In the genomic region with DNA sequence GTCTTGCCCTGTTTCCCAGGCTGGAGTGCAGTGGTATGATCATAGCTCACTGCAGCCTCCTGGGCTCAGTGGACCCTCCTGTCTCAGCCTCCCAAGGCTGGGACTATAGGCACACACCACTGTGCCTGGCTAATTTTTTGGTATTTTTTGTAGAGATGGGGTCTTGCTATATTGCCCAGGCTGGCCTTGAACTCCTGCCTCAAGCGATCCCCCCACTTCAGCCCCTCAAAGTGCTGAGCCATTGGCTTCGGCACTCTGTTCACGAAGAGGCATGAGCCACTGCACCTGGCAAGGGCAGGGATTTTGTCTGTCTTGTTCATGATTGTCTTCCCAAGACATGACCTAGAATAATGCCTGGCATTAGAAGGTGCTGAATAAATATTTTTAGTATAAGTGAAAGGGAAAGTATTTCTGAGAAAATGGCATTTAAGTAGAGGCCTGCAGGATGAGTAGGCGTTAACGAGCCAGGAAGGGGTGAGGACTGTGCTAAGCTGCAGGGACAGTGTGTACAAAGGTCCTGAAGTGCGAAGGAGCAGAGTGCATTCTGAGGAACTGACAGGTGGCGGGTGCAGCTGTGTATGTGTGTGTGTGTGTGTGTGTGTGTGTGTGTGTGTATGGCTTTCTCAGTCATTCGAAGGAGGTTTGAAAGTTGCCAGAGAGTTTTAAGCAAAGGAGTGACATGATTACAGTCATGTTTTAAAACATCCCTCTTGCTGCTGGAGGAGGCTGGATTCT, we compare ENCODE assay signal across 13 cellular contexts. TPM values are rescaled to one million over a fixed set of nuclear protein-coding genes. Genes with fewer than 3 reads are reported as not detected.
DNase-seq lines count a peak whose midpoint lies in the region; ATAC-seq and TF ChIP-seq lines count a peak whose summit lies in the region.
"Had no signal": no experiment of that assay in that cellular context is flagged by ENCODE, and none has a peak within 500 bp of the region (broad histone marks: within the 10 kb centered on the region; RNA-seq: fewer than 3 reads in every experiment).

No MANE protein-coding gene starts in this region.

- no peaks in the 10 kb centered on the region for H3K9me3 Mint-ChIP-seq in T-cell

- intact Hi-C loops in Right ventricle myocardium superior (cut with DNase I) (no loop called here), transverse colon (cut with DNase I; ENCODE audit: low total_unique reads) (no loop called here), posterior cingulate gyrus (cut with DNase I) (no loop called here)

- no peak overlapping the region for H3K27ac Mint-ChIP-seq in T-cell

- POLR2A ChIA-PET in T-cell (lab: Charles Lee) = no interaction called here

- no peaks in the 10 kb centered on the region for H3K36me3 Mint-ChIP-seq in T-cell

- H3K36me3 ChIP-seq in cardiac muscle cell (no peaks in the 10 kb centered on the region), transverse colon (no peaks in the 10 kb centered on the region)

- peak overlapping the region; percentile 39 for H3K27ac ChIP-seq in cardiac muscle cell
- peak overlapping the region; percentile 76 to 83 (median 79) for H3K27ac ChIP-seq in transverse colon

- no peaks in the 10 kb centered on the region for H3K9me3 ChIP-seq in cardiac muscle cell (ENCODE audit: low read depth)
- no peaks in the 10 kb centered on the region for H3K9me3 ChIP-seq in transverse colon

- TF ChIP-seq CTCF in cardiac muscle cell (IDR thresholded peaks at IDR 0.05; ENCODE audit: low read depth, low read length) = no peak
- peak in 1 of 5 experiments; percentile 38 for TF ChIP-seq CTCF in transverse colon (IDR thresholded peaks at IDR 0.05)

- H3K27me3 Mint-ChIP-seq in T-cell = peaks cover 0 to 10% of the 10 kb centered on the region in 2 donors

- no peak for TF ChIP-seq EP300 in transverse colon (IDR thresholded peaks at IDR 0.05; ENCODE audit: low read depth)

- DNase-seq in cardiac muscle cell (ENCODE audit: low read depth in 1 of 2, low spot score in 1 of 2) (peak in 1 of 2 donors; percentile 20), Right ventricle myocardium superior (no peak), T-cell (peak in 11 of 34 experiments; percentile 5 to 40 (median 10)), left lobe of liver (ENCODE audit: low spot score) (no peak), transverse colon (peak; percentile 84), posterior cingulate gyrus (no peak)
- no peak for DNase-seq in activated T-cell treated with anti-CD3 and anti-CD28 coated beads, Interleukin-2, amount 50 U/mL, for 48 hours
- DNase-seq: AML-193; central memory CD4-positive, alpha-beta T cell; foreskin melanocyte; NCI-H1694; SHP77 treated with DMSO at 0.1 percent for 48 hours had no signal

- CTCF ChIA-PET in T-cell (lab: Charles Lee) = interaction anchor here in 1 of 2 donors (0.6 kb wide), 1 partner anchor 338 kb away, joined by 3 read pairs; no protein-coding TSS in a partner anchor

- ATAC-seq in Right ventricle myocardium superior (ENCODE audit: poor library complexity) (no peak), T-cell (replicated peaks in 1 of 4) (peak in 3 of 4 experiments; percentile 12 to 55 (median 37)), left lobe of liver (peak; percentile 82), HG03520 (IDR thresholded peaks at IDR 0.05; ENCODE audit: unreplicated experiment) (no peak)

- H3K27me3 ChIP-seq in cardiac muscle cell (no peaks in the 10 kb centered on the region), transverse colon (no peaks in the 10 kb centered on the region)

- peaks cover 26% of the 10 kb centered on the region for H3K4me1 ChIP-seq in cardiac muscle cell (ENCODE audit: low read depth)
- peaks cover 6 to 30% (median 20%) of the 10 kb centered on the region in 4 donors for H3K4me1 ChIP-seq in transverse colon

- peaks cover 6 to 11% (median 10%) of the 10 kb centered on the region in 3 donors for H3K4me1 Mint-ChIP-seq in T-cell

- in situ Hi-C loops in transverse colon (cut with MboI; ENCODE audit: low pct_ligation_motif_present in 1 of 4, low pct_unique_long_range_greater_than_20kb in 1 of 4, low sequenced_read_pairs in 3 of 4) = no loop called here

- WGBS in transverse colon (ENCODE audit: low coverage in 1 of 2), 2 donors = 37 to 39% methylated on average over 6 to 8 of the region's 8 CpGs

- no peak overlapping the region for H3K4me3 ChIP-seq in cardiac muscle cell
- H3K4me3 ChIP-seq in transverse colon = no peak overlapping the region

- TF ChIP-seq POLR2A in transverse colon (IDR thresholded peaks at IDR 0.05) = no peak

- H3K4me3 Mint-ChIP-seq in T-cell = no peak overlapping the region

RNA-seq across cellular contexts. Expression of a gene that starts 43.0 kb away (rescaled TPM):
- total RNA-seq in cardiac muscle cell (409 and 626 TPM in 2 replicates), Right ventricle myocardium superior (230 TPM), T-cell (1 to 10 TPM; 1.1 to 8.9 (median 6.4) TPM), left lobe of liver (135 TPM), transverse colon (100 to 1,000 TPM; 131 to 608 (median 203) TPM)
- polyA plus RNA-seq in cardiac muscle cell = 199 and 228 TPM in 2 replicates

Comparison
In these comparisons a context has a peak if more than half of its experiments do, and no peak if none do; other contexts are left out.
1. ATAC-seq: peak in T-cell (3 of 4) and left lobe of liver (single experiment); none in Right ventricle myocardium superior (single experiment) and HG03520 (single experiment).
2. RNA of a gene that starts 43.0 kb away (total RNA-seq): 409 to 626 TPM in cardiac muscle cell, 230 TPM in Right ventricle myocardium superior (single experiment), 131 to 608 TPM in transverse colon and 135 TPM in left lobe of liver (single experiment); 1.1 to 8.9 TPM in T-cell; every median in the first group is over 10 times any median in the second.